ENCODE assay signal across 14 cellular contexts in genomic region chr20:36217226-36217625, GRCh38. TPM values are rescaled to one million over a fixed set of nuclear protein-coding genes. Genes with fewer than 3 reads are reported as not detected.
DNase-seq lines count a peak whose midpoint lies in the region; ATAC-seq, FAIRE-seq and TF ChIP-seq lines count a peak whose summit lies in the region.
"Had no signal": no experiment of that assay in that cellular context is flagged by ENCODE, and none has a peak within 500 bp of the region (broad histone marks: within the 10 kb centered on the region; RNA-seq: fewer than 3 reads in every experiment).

No MANE protein-coding gene starts in this region.

- H3K27ac ChIP-seq in H1 (ENCODE audit: low read depth, low read length): no peak overlapping the region
- H3K27ac ChIP-seq: ovary, thyroid gland had no signal

- H4K20me1 ChIP-seq in Loucy (ENCODE audit: insufficient read depth, low read length, poor library complexity, severe bottlenecking) (no peaks in the 10 kb centered on the region), H1 (replicated peaks in 1 of 2; ENCODE audit: control insufficient read depth in 1 of 2, insufficient read depth in 2 of 2, low read length in 2 of 2) (peaks cover 2 to 3% of the 10 kb centered on the region in 2 experiments)

- POLR2A ChIA-PET in H1 (lab: Charles Lee; ENCODE audit: partially characterized antibody): interaction anchor here (1.1 to 1.9 kb wide), 3 partner anchors 11 to 21 kb away, joined by 3 to 7 read pairs (median 4); no protein-coding TSS in a partner anchor

- TF ChIP-seq CTCF in Loucy (conservative IDR thresholded peaks at IDR 0.05; ENCODE audit: low read length) (peak; percentile 30), H1 (IDR thresholded peaks at IDR 0.05; ENCODE audit: control extremely low read depth in 1 of 3, insufficient read depth in 1 of 3, low read depth in 1 of 3, low read length in 3 of 3) (peak; percentile 90 to 98 (median 95)), retinal pigment epithelial cell (conservative IDR thresholded peaks at IDR 0.05; ENCODE audit: low read depth, low read length) (peak; percentile 22)

- H3K27me3 ChIP-seq in Loucy (ENCODE audit: insufficient read depth, low read length, poor library complexity, severe bottlenecking) (no peaks in the 10 kb centered on the region), H1 (replicated peaks in 1 of 4; ENCODE audit: control insufficient read depth in 3 of 4, extremely low read depth in 1 of 4, insufficient read depth in 3 of 4, low read length in 3 of 4) (peaks cover 0 to 2% (median 0%) of the 10 kb centered on the region in 4 experiments; a peak in 1 of 7 replicates)
- H3K27me3 ChIP-seq: ovary, thyroid gland had no signal

- no peak overlapping the region for H3K14ac ChIP-seq in H1 (ENCODE audit: insufficient read length)

- H4K8ac ChIP-seq in H1 (ENCODE audit: extremely low read depth, insufficient read depth, low read length): no peak overlapping the region

- no peak overlapping the region for H3K18ac ChIP-seq in H1 (ENCODE audit: extremely low read depth, low read length)

- no peak overlapping the region for H3K4me2 ChIP-seq in Loucy (ENCODE audit: low read depth, low read length, poor library complexity, severe bottlenecking)
- H3K4me2 ChIP-seq in H1 (ENCODE audit: insufficient read depth in 1 of 2, low read depth in 2 of 2, low read length in 2 of 2): no peak overlapping the region

- FAIRE-seq in H1 (lab: Jason Lieb, UNC): peak; percentile 70

- no peak overlapping the region for H2BK120ac ChIP-seq in H1 (replicated peaks; ENCODE audit: low read depth, low read length)

- CTCF ChIA-PET in H1 (lab: Charles Lee; ENCODE audit: partially characterized antibody): interaction anchor here (0.8 to 11.6 kb wide), 28 partner anchors 9 to 263 kb away, joined by 3 to 151 read pairs (median 4); partner anchors contain the start of genes AAR2 and SCAND1

- no peak overlapping the region for H2AK5ac ChIP-seq in H1 (ENCODE audit: low read depth, low read length)

- H3K4ac ChIP-seq in H1 (replicated peaks; ENCODE audit: insufficient read length, low read depth, low read length): no peak overlapping the region

- no peaks in the 10 kb centered on the region for H3K79me1 ChIP-seq in H1 (ENCODE audit: low read depth, low read length)

- DNase-seq in NCI-H2171 treated with DMSO at 0.1 percent for 48 hours (lab: John Stamatoyannopoulos, UW) (peak; percentile 11), NCI-H2171 (lab: John Stamatoyannopoulos, UW) (no peak), H1 (ENCODE audit: low read depth in 1 of 2, low spot score in 2 of 2) (peak; percentile 47 to 70), retinal pigment epithelial cell (ENCODE audit: low read depth) (no peak), NCI-H187 treated with DMSO at 0.1 percent for 48 hours (lab: John Stamatoyannopoulos, UW) (no peak), HCEC 1CT (no peak)
- DNase-seq: activated naive CD8-positive, alpha-beta T cell treated with anti-CD3 and anti-CD28 coated beads for 36 hours; COR-L47; midbrain; NCI-H526 treated with DMSO at 0.1 percent for 48 hours; ovary; thyroid gland had no signal

- TF ChIP-seq RAD21 in H1 (IDR thresholded peaks at IDR 0.05 in 1 of 2, conservative IDR thresholded peaks at IDR 0.05 in 1 of 2; ENCODE audit: low read depth in 2 of 2, low read length in 2 of 2): peak; percentile 49 to 56

- no peak overlapping the region for H2BK12ac ChIP-seq in H1 (ENCODE audit: low read depth, low read length)

- no peak overlapping the region for H3K4me3 ChIP-seq in Loucy (ENCODE audit: low read length, poor library complexity, severe bottlenecking)
- no peak overlapping the region for H3K4me3 ChIP-seq in H1 (ENCODE audit: extremely low read depth in 1 of 4, insufficient read depth in 2 of 4, low read depth in 3 of 4, low read length in 4 of 4)
- no peak overlapping the region for H3K4me3 ChIP-seq in retinal pigment epithelial cell (ENCODE audit: low read length)
- H3K4me3 ChIP-seq: ovary, thyroid gland had no signal

- H3K23me2 ChIP-seq in H1 (ENCODE audit: low read depth, low read length): no peaks in the 10 kb centered on the region

- no peaks in the 10 kb centered on the region for H3K36me3 ChIP-seq in Loucy (ENCODE audit: insufficient read depth, low read length)
- H3K36me3 ChIP-seq in H1 (ENCODE audit: control insufficient read depth in 2 of 4, insufficient read depth in 4 of 4, low read length in 3 of 4): no peaks in the 10 kb centered on the region
- H3K36me3 ChIP-seq: ovary had no signal

- TF ChIP-seq EP300 in H1 (IDR thresholded peaks at IDR 0.05; ENCODE audit: borderline replicate concordance in 1 of 2, low read depth in 2 of 2, low read length in 2 of 2): no peak

- 37% methylated on average over 4 of the region's 4 CpGs; no CpG with 5 or more reads in 1 of the 2 experiments for WGBS in H1 (ENCODE audit: extremely low coverage in 1 of 2, insufficient coverage in 1 of 2, insufficient read length in 1 of 2, insufficient replicate concordance in 2 of 2, low coverage in 1 of 2, low lambda C conversion rate in 2 of 2, missing lambda C conversion rate in 1 of 2), 2 experiments

- no peaks in the 10 kb centered on the region for H3K9me2 ChIP-seq in Loucy (replicated peaks; ENCODE audit: low read depth, low read length)

- H4K91ac ChIP-seq in H1 (replicated peaks; ENCODE audit: insufficient read length, low read length): no peak overlapping the region

- H2AFZ ChIP-seq in Loucy (ENCODE audit: low read length): no peak overlapping the region
- no peak overlapping the region for H2AFZ ChIP-seq in H1 (ENCODE audit: low read length)

- H2BK5ac ChIP-seq in H1 (ENCODE audit: low read depth, low read length): no peak overlapping the region

- H3K79me2 ChIP-seq in Loucy (ENCODE audit: insufficient read depth, low read length): no peaks in the 10 kb centered on the region
- no peaks in the 10 kb centered on the region for H3K79me2 ChIP-seq in H1 (ENCODE audit: control insufficient read depth in 1 of 2, insufficient read depth in 2 of 2, low read length in 2 of 2)

- no peaks in the 10 kb centered on the region for H3K9me3 ChIP-seq in Loucy (ENCODE audit: insufficient read depth, low read depth, low read length)
- H3K9me3 ChIP-seq in H1 (ENCODE audit: insufficient read depth in 2 of 2, low read depth in 1 of 2, low read length in 1 of 2): no peaks in the 10 kb centered on the region
- H3K9me3 ChIP-seq: ovary, thyroid gland had no signal

- H3K9ac ChIP-seq in Loucy (ENCODE audit: low read depth, low read length, poor library complexity, severe bottlenecking): no peak overlapping the region
- no peak overlapping the region for H3K9ac ChIP-seq in H1 (replicated peaks in 1 of 4; ENCODE audit: extremely low read depth in 1 of 4, low read depth in 3 of 4, low read length in 3 of 4)

- H3K23ac ChIP-seq in H1 (ENCODE audit: insufficient read length): no peak overlapping the region

- no peak overlapping the region for H4K5ac ChIP-seq in H1 (ENCODE audit: insufficient read length, low read depth, low read length)

- no peak overlapping the region for H2BK15ac ChIP-seq in H1 (ENCODE audit: low read length)

- ATAC-seq in GM18519 (IDR thresholded peaks at IDR 0.05; ENCODE audit: low FRiP score, unreplicated experiment): no peak

- no peaks in the 10 kb centered on the region for H3F3A ChIP-seq in Loucy (ENCODE audit: low read depth)

- no peak for TF ChIP-seq POLR2A in H1 (IDR thresholded peaks at IDR 0.05; ENCODE audit: control extremely low read depth in 1 of 2, low read depth in 2 of 2, low read length in 2 of 2)

- no peak overlapping the region for H3K56ac ChIP-seq in H1 (replicated peaks; ENCODE audit: insufficient read length, low read depth, low read length)

- H2BK20ac ChIP-seq in H1 (ENCODE audit: low read length): no peak overlapping the region

- H3K4me1 ChIP-seq in Loucy (ENCODE audit: insufficient read depth, low read length, poor library complexity, severe bottlenecking) (peaks cover 2% of the 10 kb centered on the region), H1 (replicated peaks in 1 of 4; ENCODE audit: control insufficient read depth in 3 of 4, insufficient read depth in 4 of 4, low read length in 3 of 4) (no peaks in the 10 kb centered on the region)
- H3K4me1 ChIP-seq: thyroid gland had no signal

TF ChIP-seq in H1, 55 proteins besides CTCF, POLR2A, EP300 and RAD21:
- TF ChIP-seq KDM1A (IDR thresholded peaks at IDR 0.05; ENCODE audit: borderline replicate concordance, low read length) (no peak), JUND (IDR thresholded peaks at IDR 0.05; ENCODE audit: low read length) (no peak), EGR1 (IDR thresholded peaks at IDR 0.05; ENCODE audit: borderline replicate concordance, low read depth, low read length) (no peak), KDM5A (IDR thresholded peaks at IDR 0.05; ENCODE audit: low read length) (no peak), TEAD4 (IDR thresholded peaks at IDR 0.05; ENCODE audit: low read depth, low read length) (0 out of 2 replicates have a peak, but pooled peaks have one; percentile 13), CREB1 (IDR thresholded peaks at IDR 0.05) (0 out of 2 replicates have a peak, but pooled peaks have one; percentile 8), NANOG (IDR thresholded peaks at IDR 0.05; ENCODE audit: insufficient read depth, low read depth, low read length, poor library complexity, severe bottlenecking) (no peak), BCL11A (IDR thresholded peaks at IDR 0.05; ENCODE audit: low read depth in 2 of 2, low read length in 2 of 2) (no peak), TCF12 (IDR thresholded peaks at IDR 0.05; ENCODE audit: low read depth, low read length) (no peak), SRF (IDR thresholded peaks at IDR 0.05; ENCODE audit: low read depth, low read length) (no peak), POLR2AphosphoS5 (IDR thresholded peaks at IDR 0.05; ENCODE audit: low read depth, low read length) (no peak), NRF1 (IDR thresholded peaks at IDR 0.05; ENCODE audit: low read depth, low read length) (no peak), ATF3 (IDR thresholded peaks at IDR 0.05; ENCODE audit: insufficient read depth, low read depth, low read length) (no peak), RFX5 (IDR thresholded peaks at IDR 0.05; ENCODE audit: borderline replicate concordance, low read depth, low read length) (no peak)

RNA-seq across cellular contexts. Expression of gene AAR2, which starts 19.1 kb away (rescaled TPM):
- total RNA-seq in H1 (2021; fragmentation: NEBNext Ultra II Directional; extraction: Animal tissue kit (Norgen Biotek cat#: 25700)): 25.4 and 25.5 TPM in 2 replicates
- 34.7 and 36.1 TPM in 2 replicates for polyA plus RNA-seq in H1 (2011; rRNA removed)
- 31.9 TPM for polyA plus RNA-seq in H1 (2011; cell fraction: cytosol; rRNA removed)
- polyA plus RNA-seq in H1 (2011; cell fraction: nucleus; rRNA removed): 41.5 TPM
- 22.4 to 25.6 TPM (median 25.0 TPM) in 4 replicates for polyA plus RNA-seq in H1 (2012, experiment 1 of 2)
- polyA plus RNA-seq in H1 (2012, experiment 2 of 2): 32.7 TPM
- polyA plus RNA-seq in H1 (2013, experiment 1 of 2): 20.3 TPM
- 20.1 TPM for polyA plus RNA-seq in H1 (2013, experiment 2 of 2)
- polyA minus RNA-seq in H1 (2011; rRNA and poly(A)+ RNA removed): 45.8 and 49.4 TPM in 2 replicates
- polyA minus RNA-seq in H1 (2011; cell fraction: cytosol; rRNA and poly(A)+ RNA removed): 16.4 TPM
- 20.7 TPM for polyA minus RNA-seq in H1 (2011; cell fraction: nucleus; rRNA and poly(A)+ RNA removed)

Comparison
In these comparisons a context has a peak if more than half of its experiments do, and no peak if none do; other contexts are left out.
1. DNase-seq: peak in NCI-H2171 treated with DMSO at 0.1 percent for 48 hours (single experiment) and H1 (2 of 2); none in NCI-H2171 (single experiment), retinal pigment epithelial cell (single experiment), NCI-H187 treated with DMSO at 0.1 percent for 48 hours (single experiment) and HCEC 1CT (single experiment).
2. CTCF ChIP-seq: peak in every context shown above with its lines; median percentile 95 in H1; 30 in Loucy; 22 in retinal pigment epithelial cell.